8 cellular contexts compared by ENCODE assay signal in genomic region chr3:50242778-50243551, GRCh38. TPM values are rescaled to one million over a fixed set of nuclear protein-coding genes. Genes with fewer than 3 reads are reported as not detected.
DNase-seq lines count a peak whose midpoint lies in the region; ATAC-seq, FAIRE-seq and TF ChIP-seq lines count a peak whose summit lies in the region.

No MANE protein-coding gene starts in this region.

- peaks cover 28% of the 10 kb centered on the region for H3K36me3 ChIP-seq in upper lobe of right lung

- H3K27me3 ChIP-seq in upper lobe of right lung = no peaks in the 10 kb centered on the region

- no peaks in the 10 kb centered on the region for H3K9me3 ChIP-seq in upper lobe of right lung

- peak overlapping the region; percentile 82 for H3K4me3 Mint-ChIP-seq in T-helper 2 cell treated with Interferon-gamma antibody and Interleukin-4, amounts not matched to agents 5 μg/mL and 100 μg/mL, for 36 hours
- no peak overlapping the region for H3K4me3 Mint-ChIP-seq in mesothelial cell of epicardium

- DNase-seq in GM12892 (ENCODE audit: insufficient read length) (no peak), mesothelial cell of epicardium (ENCODE audit: low spot score in 2 of 2, unreplicated experiment in 2 of 2) (no peak), upper lobe of right lung (peak; percentile 88), NCI-H774 (lab: John Stamatoyannopoulos, UW) (no peak), mucosa of gallbladder (ENCODE audit: low spot score) (no peak)
- DNase-seq in T-helper 2 cell treated with Interferon-gamma antibody and Interleukin-4, amounts not matched to agents 5 μg/mL and 100 μg/mL, for 36 hours (ENCODE audit: low spot score) = peak; percentile 40
- peak; percentile 17 for DNase-seq in effector CD4-positive, alpha-beta T cell

- TF ChIP-seq POLR2A in GM12892 (IDR thresholded peaks at IDR 0.05; ENCODE audit: low read depth, low read length) = no peak

- H3K36me3 Mint-ChIP-seq in T-helper 2 cell treated with Interferon-gamma antibody and Interleukin-4, amounts not matched to agents 5 μg/mL and 100 μg/mL, for 36 hours (ENCODE audit: low read depth) = peaks cover 39% of the 10 kb centered on the region
- H3K36me3 Mint-ChIP-seq in mesothelial cell of epicardium = no peaks in the 10 kb centered on the region

- peak overlapping the region; percentile 85 for H3K27ac ChIP-seq in upper lobe of right lung

- H3K4me1 Mint-ChIP-seq in T-helper 2 cell treated with Interferon-gamma antibody and Interleukin-4, amounts not matched to agents 5 μg/mL and 100 μg/mL, for 36 hours (ENCODE audit: low read depth) = peaks cover 70% of the 10 kb centered on the region
- H3K4me1 Mint-ChIP-seq in mesothelial cell of epicardium = peaks cover 54% of the 10 kb centered on the region

- no peaks in the 10 kb centered on the region for H3K27me3 Mint-ChIP-seq in T-helper 2 cell treated with Interferon-gamma antibody and Interleukin-4, amounts not matched to agents 5 μg/mL and 100 μg/mL, for 36 hours (ENCODE audit: low read depth)
- H3K27me3 Mint-ChIP-seq in mesothelial cell of epicardium (ENCODE audit: low read depth) = no peaks in the 10 kb centered on the region

- peak overlapping the region; percentile 27 for H3K4me3 ChIP-seq in upper lobe of right lung

- peak overlapping the region; percentile 88 for H3K27ac Mint-ChIP-seq in T-helper 2 cell treated with Interferon-gamma antibody and Interleukin-4, amounts not matched to agents 5 μg/mL and 100 μg/mL, for 36 hours
- H3K27ac Mint-ChIP-seq in mesothelial cell of epicardium = peak overlapping the region; percentile 64

- intact Hi-C loops in upper lobe of right lung (cut with DNase I) = no loop called here

- H3K9me3 Mint-ChIP-seq in T-helper 2 cell treated with Interferon-gamma antibody and Interleukin-4, amounts not matched to agents 5 μg/mL and 100 μg/mL, for 36 hours = no peaks in the 10 kb centered on the region
- H3K9me3 Mint-ChIP-seq in mesothelial cell of epicardium = no peaks in the 10 kb centered on the region

- peak; percentile 50 for FAIRE-seq in GM12892 (lab: Jason Lieb, UNC)

- peaks cover 98% of the 10 kb centered on the region for H3K4me1 ChIP-seq in upper lobe of right lung

- TF ChIP-seq CTCF in mesothelial cell of epicardium (IDR thresholded peaks at IDR 0.05; ENCODE audit: unreplicated experiment) = no peak
- TF ChIP-seq CTCF in upper lobe of right lung (IDR thresholded peaks at IDR 0.05) = no peak

- ATAC-seq in upper lobe of right lung (peak; percentile 68), HG03439 (IDR thresholded peaks at IDR 0.05; ENCODE audit: unreplicated experiment) (no peak)

RNA-seq across cellular contexts. Expression of gene GNAI2, which starts 7.0 kb away (rescaled TPM):
- 116 TPM for polyA plus RNA-seq in GM12892 (2012; ENCODE audit: missing spikeins)
- 155 to 159 TPM (median 156 TPM) in 3 replicates for total RNA-seq in mesothelial cell of epicardium
- total RNA-seq in upper lobe of right lung = 321 TPM
- 261 TPM for total RNA-seq in mucosa of gallbladder

RNA-seq across cellular contexts. Expression of gene SEMA3B, which starts 26.0 kb away (rescaled TPM):
- 0.30 TPM for polyA plus RNA-seq in GM12892 (2012; ENCODE audit: missing spikeins)
- total RNA-seq in mesothelial cell of epicardium (166 to 179 TPM (median 177 TPM) in 3 replicates), upper lobe of right lung (120 TPM), mucosa of gallbladder (87.0 TPM)

RNA-seq across cellular contexts. Expression of gene LSMEM2, which starts 35.9 kb away (rescaled TPM):
- 0.25 TPM for polyA plus RNA-seq in GM12892 (2012; ENCODE audit: missing spikeins)
- total RNA-seq in mesothelial cell of epicardium (0.38 to 0.51 TPM (median 0.50 TPM) in 3 replicates), upper lobe of right lung (not detected), mucosa of gallbladder (0.95 TPM)

RNA-seq across cellular contexts. Expression of gene SLC38A3, which starts 37.9 kb away (rescaled TPM):
- not detected for polyA plus RNA-seq in GM12892 (2012; ENCODE audit: missing spikeins)
- total RNA-seq in mesothelial cell of epicardium = 0.84 to 2.5 TPM (median 1.8 TPM) in 3 replicates
- not detected for total RNA-seq in upper lobe of right lung
- 2.2 TPM for total RNA-seq in mucosa of gallbladder

RNA-seq across cellular contexts. Expression of gene IFRD2, which starts 49.3 kb away (rescaled TPM):
- polyA plus RNA-seq in GM12892 (2012; ENCODE audit: missing spikeins) = 40.2 TPM
- 40.2 to 47.3 TPM (median 46.9 TPM) in 3 replicates for total RNA-seq in mesothelial cell of epicardium
- 77.0 TPM for total RNA-seq in upper lobe of right lung
- total RNA-seq in mucosa of gallbladder = 74.8 TPM

Comparison
In these comparisons a context has a peak if more than half of its experiments do, and no peak if none do; other contexts are left out.
1. DNase-seq: peak in T-helper 2 cell treated with Interferon-gamma antibody and Interleukin-4, amounts not matched to agents 5 μg/mL and 100 μg/mL, for 36 hours (single experiment), effector CD4-positive, alpha-beta T cell (single experiment) and upper lobe of right lung (single experiment); none in GM12892 (single experiment), mesothelial cell of epicardium (0 of 2), NCI-H774 (single experiment) and mucosa of gallbladder (single experiment).